8 cellular contexts compared by ENCODE assay signal in the genomic region with DNA sequence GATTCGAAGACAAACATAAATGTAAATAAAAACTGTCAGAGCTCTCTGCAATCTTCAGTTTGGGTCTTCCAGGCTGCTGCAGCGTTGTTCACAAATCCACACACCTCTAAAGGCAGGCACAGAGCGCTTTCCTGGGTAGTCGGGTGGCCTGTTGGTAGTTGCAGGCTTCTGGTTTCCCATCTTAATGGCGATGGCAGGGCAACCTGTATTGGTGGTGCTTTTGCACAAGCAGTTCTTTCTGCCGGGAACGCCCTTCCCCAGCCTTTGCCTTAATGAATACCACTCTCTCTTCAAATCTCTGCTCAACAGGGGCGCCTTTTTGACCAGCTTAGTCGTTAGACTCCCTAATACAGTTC. TPM values are rescaled to one million over a fixed set of nuclear protein-coding genes. Genes with fewer than 3 reads are reported as not detected.
DNase-seq lines count a peak whose midpoint lies in the region; ATAC-seq and TF ChIP-seq lines count a peak whose summit lies in the region.

No MANE protein-coding gene starts in this region.

- H3K9me3 ChIP-seq in OCI-LY3 (ENCODE audit: insufficient read depth, low read length) (no peaks in the 10 kb centered on the region), mesodermal cell (ENCODE audit: control insufficient read depth, low read length) (no peaks in the 10 kb centered on the region), upper lobe of left lung (no peaks in the 10 kb centered on the region)

- H3K27me3 ChIP-seq in OCI-LY3 (ENCODE audit: low read depth, low read length) (peaks cover 6% of the 10 kb centered on the region; the same call in 1 of the 2 replicates), upper lobe of left lung (no peaks in the 10 kb centered on the region)

- H3K9ac ChIP-seq in OCI-LY3 (ENCODE audit: low read length), result peak overlapping the region; percentile 74

- no peaks in the 10 kb centered on the region for H3K27me3 Mint-ChIP-seq in activated CD8-positive, alpha-beta memory T cell treated with anti-CD3 and anti-CD28 coated beads, Interleukin-2, amount 10 ng/mL, durations not matched to agents 7 days and 5 days

- peaks cover 7% of the 10 kb centered on the region; the same call in 1 of the 2 replicates for H3K79me2 ChIP-seq in OCI-LY3 (ENCODE audit: low read length)

- CTCF ChIA-PET in activated CD8-positive, alpha-beta memory T cell treated with anti-CD3 and anti-CD28 coated beads, Interleukin-2, amount 10 ng/mL, durations not matched to agents 7 days and 5 days (lab: Charles Lee), result no interaction called here

- no peaks in the 10 kb centered on the region for H4K20me1 ChIP-seq in OCI-LY3 (ENCODE audit: insufficient read depth, low read length)

- H3K4me1 Mint-ChIP-seq in activated CD8-positive, alpha-beta memory T cell treated with anti-CD3 and anti-CD28 coated beads, Interleukin-2, amount 10 ng/mL, durations not matched to agents 7 days and 5 days, result peaks cover 13% of the 10 kb centered on the region

- TF ChIP-seq EP300 in upper lobe of left lung (IDR thresholded peaks at IDR 0.05), result no peak

- H3K9me3 Mint-ChIP-seq in activated CD8-positive, alpha-beta memory T cell treated with anti-CD3 and anti-CD28 coated beads, Interleukin-2, amount 10 ng/mL, durations not matched to agents 7 days and 5 days (ENCODE audit: low read depth), result no peaks in the 10 kb centered on the region

- H3K4me3 Mint-ChIP-seq in activated CD8-positive, alpha-beta memory T cell treated with anti-CD3 and anti-CD28 coated beads, Interleukin-2, amount 10 ng/mL, durations not matched to agents 7 days and 5 days, result peak overlapping the region; percentile 89

- peaks cover 11% of the 10 kb centered on the region for H3K4me1 ChIP-seq in OCI-LY3 (ENCODE audit: low read length)
- H3K4me1 ChIP-seq in mesodermal cell (ENCODE audit: control insufficient read depth, insufficient read depth, low read length, poor library complexity, severe bottlenecking), result peaks cover 3% of the 10 kb centered on the region
- peaks cover 16 to 24% (median 19%) of the 10 kb centered on the region in 4 donors for H3K4me1 ChIP-seq in upper lobe of left lung

- peak overlapping the region; percentile 55 for H3K27ac ChIP-seq in OCI-LY3 (ENCODE audit: low read length)
- H3K27ac ChIP-seq in cingulate gyrus (ENCODE audit: low read depth, low read length), result peak overlapping the region; percentile 95
- H3K27ac ChIP-seq in mesodermal cell (ENCODE audit: low read depth, low read length, severe bottlenecking), result peak overlapping the region; percentile 86
- H3K27ac ChIP-seq in upper lobe of left lung, result peak overlapping the region; percentile 75 to 91 (median 80)

- H3K4me2 ChIP-seq in OCI-LY3 (ENCODE audit: low read length), result peak overlapping the region; percentile 87

- DNase-seq in activated CD8-positive, alpha-beta memory T cell treated with anti-CD3 and anti-CD28 coated beads, Interleukin-2, amount 10 ng/mL, durations not matched to agents 7 days and 5 days, result peak; percentile 41
- no peak for DNase-seq in activated CD8-positive, alpha-beta memory T cell treated with anti-CD3 and anti-CD28 coated beads for 24 hours
- DNase-seq in upper lobe of left lung, result peak in 1 of 2 donors; percentile 26

- 35 to 41% methylated on average over 4 to 6 of the region's 9 CpGs for WGBS in mesodermal cell (ENCODE audit: insufficient coverage in 2 of 2), 2 experiments
- 27 to 29% methylated on average over 8 to 9 of the region's 9 CpGs for WGBS in upper lobe of left lung, 2 donors

- H3K27ac Mint-ChIP-seq in activated CD8-positive, alpha-beta memory T cell treated with anti-CD3 and anti-CD28 coated beads, Interleukin-2, amount 10 ng/mL, durations not matched to agents 7 days and 5 days, result peak overlapping the region; percentile 93

- no peaks in the 10 kb centered on the region for H3K36me3 ChIP-seq in OCI-LY3 (replicated peaks; ENCODE audit: low read depth, low read length)
- peaks cover 9% of the 10 kb centered on the region for H3K36me3 ChIP-seq in mesodermal cell (ENCODE audit: control insufficient read depth, insufficient read depth, low read length)
- H3K36me3 ChIP-seq in upper lobe of left lung, result peaks cover 0 to 6% (median 1%) of the 10 kb centered on the region in 4 donors

- peak overlapping the region; percentile 94 for H2AFZ ChIP-seq in OCI-LY3 (ENCODE audit: low read depth, low read length)

- TF ChIP-seq CTCF in OCI-LY3 (IDR thresholded peaks at IDR 0.05; ENCODE audit: low read depth, low read length) (no peak), upper lobe of left lung (IDR thresholded peaks at IDR 0.05) (no peak)

- H3K36me3 Mint-ChIP-seq in activated CD8-positive, alpha-beta memory T cell treated with anti-CD3 and anti-CD28 coated beads, Interleukin-2, amount 10 ng/mL, durations not matched to agents 7 days and 5 days, result peaks cover 2% of the 10 kb centered on the region

- peak overlapping the region; percentile 80 for H3K4me3 ChIP-seq in OCI-LY3 (ENCODE audit: low read length)
- H3K4me3 ChIP-seq in mesodermal cell (ENCODE audit: extremely low read depth, insufficient read depth, low read length, poor library complexity, severe bottlenecking), result peak overlapping the region; percentile 71
- peak overlapping the region in 3 of 4 donors; percentile 81 to 92 (median 88) for H3K4me3 ChIP-seq in upper lobe of left lung

- TF ChIP-seq POLR2A in upper lobe of left lung (IDR thresholded peaks at IDR 0.05), result no peak

- ATAC-seq in activated CD8-positive, alpha-beta memory T cell treated with anti-CD3 and anti-CD28 coated beads, Interleukin-2, amount 10 ng/mL, durations not matched to agents 7 days and 5 days, result no peak
- no peak for ATAC-seq in upper lobe of left lung (ENCODE audit: low FRiP score in 2 of 2)
- no peak for ATAC-seq in HG03196 (IDR thresholded peaks at IDR 0.05; ENCODE audit: unreplicated experiment)
- no peak for ATAC-seq in GM21825 (IDR thresholded peaks at IDR 0.05; ENCODE audit: unreplicated experiment)

RNA-seq across cellular contexts. Expression of a gene that starts 0.7 kb away (rescaled TPM):
- 10 to 100 TPM; 15.9 to 18.3 TPM for total RNA-seq in activated CD8-positive, alpha-beta memory T cell treated with anti-CD3 and anti-CD28 coated beads, Interleukin-2, amount 10 ng/mL, durations not matched to agents 7 days and 5 days
- polyA plus RNA-seq in mesodermal cell (2013, experiment 1 of 2), result 67.6 TPM
- polyA plus RNA-seq in mesodermal cell (2013, experiment 2 of 2), result 54.8 TPM
- total RNA-seq in upper lobe of left lung, result 10 to 100 TPM; 16.8 to 25.2 (median 18.5) TPM

RNA-seq across cellular contexts. Expression of a gene that starts 31.2 kb away (rescaled TPM):
- under 1 TPM in 1 of 2 experiments, not detected in 1; 0.26 TPM for total RNA-seq in activated CD8-positive, alpha-beta memory T cell treated with anti-CD3 and anti-CD28 coated beads, Interleukin-2, amount 10 ng/mL, durations not matched to agents 7 days and 5 days
- 1.8 TPM for polyA plus RNA-seq in mesodermal cell (2013, experiment 1 of 2)
- polyA plus RNA-seq in mesodermal cell (2013, experiment 2 of 2), result 1.5 TPM
- 1 to 10 TPM in 4 of 6 donors, under 1 TPM in 2; 0.91 to 1.9 (median 1.1) TPM for total RNA-seq in upper lobe of left lung
